In genomic region chr4:52051615-52052474, GRCh38 we compare ENCODE assay signal across 8 cellular contexts. TPM values are rescaled to one million over a fixed set of nuclear protein-coding genes. Genes with fewer than 3 reads are reported as not detected.
DNase-seq lines count a peak whose midpoint lies in the region; ATAC-seq, FAIRE-seq and TF ChIP-seq lines count a peak whose summit lies in the region.

No MANE protein-coding gene starts in this region.

- H3K4me3 ChIP-seq in epithelial cell of proximal tubule (ENCODE audit: low read depth, low read length) = peak overlapping the region; percentile 85

- peak; percentile 44 for FAIRE-seq in GM19239 (lab: Jason Lieb, UNC)

- ATAC-seq in HG03457 (IDR thresholded peaks at IDR 0.05; ENCODE audit: unreplicated experiment) = peak; percentile 34

- TF ChIP-seq CTCF in epithelial cell of proximal tubule (conservative IDR thresholded peaks at IDR 0.05; ENCODE audit: low read depth, low read length) = no peak

- peak; percentile 13 for DNase-seq in DMS114 treated with DMSO at 0.1 percent for 48 hours (lab: John Stamatoyannopoulos, UW; ENCODE audit: unreplicated experiment)
- DNase-seq in GM19239 (ENCODE audit: insufficient read length, low spot score) = peak; percentile 20
- DNase-seq in SKM-1 (lab: John Stamatoyannopoulos, UW; ENCODE audit: unreplicated experiment) = peak; percentile 26
- peak; percentile 48 for DNase-seq in epithelial cell of proximal tubule (ENCODE audit: low read depth)
- DNase-seq in midbrain (lab: John Stamatoyannopoulos, UW) = peak; percentile 13
- DNase-seq in ureter (ENCODE audit: low spot score) = peak; percentile 81
- no peak for DNase-seq in NCI-H2029 treated with DMSO at 0.1 percent for 48 hours (lab: John Stamatoyannopoulos, UW)

RNA-seq across cellular contexts. Expression of gene SPATA18, which starts 0.7 kb away (rescaled TPM):
- total RNA-seq in epithelial cell of proximal tubule (4.1 and 8.5 TPM in 2 replicates), ureter (12.4 TPM)

RNA-seq across cellular contexts. Expression of gene SGCB, which starts 13.7 kb away (rescaled TPM):
- total RNA-seq in epithelial cell of proximal tubule (8.0 and 12.7 TPM in 2 replicates), ureter (29.4 TPM)

RNA-seq across cellular contexts. Expression of gene LRRC66, which starts 31.7 kb away (rescaled TPM):
- total RNA-seq in epithelial cell of proximal tubule (0.07 TPM in 1 of 2 replicates, not detected in the other), ureter (0.29 TPM)
